15 cellular contexts compared by ENCODE assay signal in genomic region chr15:68414591-68414990, GRCh38. TPM values are rescaled to one million over a fixed set of nuclear protein-coding genes. Genes with fewer than 3 reads are reported as not detected.
DNase-seq lines count a peak whose midpoint lies in the region; ATAC-seq lines count a peak whose summit lies in the region.
"Had no signal": no experiment of that assay in that cellular context is flagged by ENCODE, and none has a peak within 500 bp of the region (broad histone marks: within the 10 kb centered on the region; RNA-seq: fewer than 3 reads in every experiment).

No MANE protein-coding gene starts in this region.

- no peak overlapping the region for H3K27ac ChIP-seq in BLaER1 treated with 17β-estradiol and CSF1 and Interleukin-3, amounts not matched to agents 10 nM and 100 nM
- H3K27ac ChIP-seq: C4-2B had no signal

- H3K4me1 ChIP-seq in BLaER1 treated with 17β-estradiol and CSF1 and Interleukin-3, amounts not matched to agents 10 nM and 100 nM: peaks cover 10 to 25% (median 19%) of the 10 kb centered on the region in 10 experiments

- no peaks in the 10 kb centered on the region for H3K27me3 ChIP-seq in BLaER1 treated with 17β-estradiol and CSF1 and Interleukin-3, amounts not matched to agents 10 nM and 100 nM

- ATAC-seq in left lobe of liver: no peak

- peak; percentile 34 for DNase-seq in activated CD8-positive, alpha-beta memory T cell treated with anti-CD3 and anti-CD28 coated beads, Interleukin-2, amount 50 U/mL, for 48 hours
- DNase-seq in left lobe of liver (ENCODE audit: low spot score) (peak; percentile 23), NCI-H82 (lab: John Stamatoyannopoulos, UW) (no peak), dedifferentiated amniotic fluid mesenchymal stem cell (ENCODE audit: extremely low spot score) (no peak), occipital lobe (lab: John Stamatoyannopoulos, UW) (no peak)
- DNase-seq in stimulated activated CD8-positive, alpha-beta memory T cell treated with anti-CD3 and anti-CD28 coated beads, Interleukin-4, amount 100 ng/mL, for 48 hours: peak; percentile 3
- DNase-seq: GF-D8, GM23248, NCI-H1436, NCI-H2081, NCI-H510A, NCI-H774 had no signal

- H4K20me1 ChIP-seq in BLaER1 treated with 17β-estradiol and CSF1 and Interleukin-3, amounts not matched to agents 10 nM and 100 nM: no peaks in the 10 kb centered on the region; a peak in 1 of 22 replicates

- no peak overlapping the region for H3K4me3 ChIP-seq in BLaER1 treated with 17β-estradiol and CSF1 and Interleukin-3, amounts not matched to agents 10 nM and 100 nM
- H3K4me3 ChIP-seq: GM23248, K562 had no signal

- H3K9me3 ChIP-seq in BLaER1 treated with 17β-estradiol and CSF1 and Interleukin-3, amounts not matched to agents 10 nM and 100 nM (replicated peaks in 1 of 11): no peaks in the 10 kb centered on the region

- H3K4me2 ChIP-seq in BLaER1 treated with 17β-estradiol and CSF1 and Interleukin-3, amounts not matched to agents 10 nM and 100 nM: peak overlapping the region in 6 of 11 experiments; percentile 14 to 41 (median 28); a peak in 8 of 22 replicates

- no peak overlapping the region for H3K9ac ChIP-seq in BLaER1 treated with 17β-estradiol and CSF1 and Interleukin-3, amounts not matched to agents 10 nM and 100 nM
- H3K9ac ChIP-seq: GM23248 had no signal

- no peaks in the 10 kb centered on the region for H3K36me3 ChIP-seq in BLaER1 treated with 17β-estradiol and CSF1 and Interleukin-3, amounts not matched to agents 10 nM and 100 nM

RNA-seq across cellular contexts. Expression of gene ITGA11, which starts 17.4 kb away (rescaled TPM):
- total RNA-seq in left lobe of liver (0.88 TPM), occipital lobe (0.62 TPM)
- total RNA-seq: K562 had no signal

Comparison
In these comparisons a context has a peak if more than half of its experiments do, and no peak if none do; other contexts are left out.
1. DNase-seq: peak in activated CD8-positive, alpha-beta memory T cell treated with anti-CD3 and anti-CD28 coated beads, Interleukin-2, amount 50 U/mL, for 48 hours (single experiment), left lobe of liver (single experiment) and stimulated activated CD8-positive, alpha-beta memory T cell treated with anti-CD3 and anti-CD28 coated beads, Interleukin-4, amount 100 ng/mL, for 48 hours (single experiment); none in NCI-H82 (single experiment), dedifferentiated amniotic fluid mesenchymal stem cell (single experiment) and occipital lobe (single experiment).